Comparison of ENCODE assay signal across 8 cellular contexts in the genomic region with DNA sequence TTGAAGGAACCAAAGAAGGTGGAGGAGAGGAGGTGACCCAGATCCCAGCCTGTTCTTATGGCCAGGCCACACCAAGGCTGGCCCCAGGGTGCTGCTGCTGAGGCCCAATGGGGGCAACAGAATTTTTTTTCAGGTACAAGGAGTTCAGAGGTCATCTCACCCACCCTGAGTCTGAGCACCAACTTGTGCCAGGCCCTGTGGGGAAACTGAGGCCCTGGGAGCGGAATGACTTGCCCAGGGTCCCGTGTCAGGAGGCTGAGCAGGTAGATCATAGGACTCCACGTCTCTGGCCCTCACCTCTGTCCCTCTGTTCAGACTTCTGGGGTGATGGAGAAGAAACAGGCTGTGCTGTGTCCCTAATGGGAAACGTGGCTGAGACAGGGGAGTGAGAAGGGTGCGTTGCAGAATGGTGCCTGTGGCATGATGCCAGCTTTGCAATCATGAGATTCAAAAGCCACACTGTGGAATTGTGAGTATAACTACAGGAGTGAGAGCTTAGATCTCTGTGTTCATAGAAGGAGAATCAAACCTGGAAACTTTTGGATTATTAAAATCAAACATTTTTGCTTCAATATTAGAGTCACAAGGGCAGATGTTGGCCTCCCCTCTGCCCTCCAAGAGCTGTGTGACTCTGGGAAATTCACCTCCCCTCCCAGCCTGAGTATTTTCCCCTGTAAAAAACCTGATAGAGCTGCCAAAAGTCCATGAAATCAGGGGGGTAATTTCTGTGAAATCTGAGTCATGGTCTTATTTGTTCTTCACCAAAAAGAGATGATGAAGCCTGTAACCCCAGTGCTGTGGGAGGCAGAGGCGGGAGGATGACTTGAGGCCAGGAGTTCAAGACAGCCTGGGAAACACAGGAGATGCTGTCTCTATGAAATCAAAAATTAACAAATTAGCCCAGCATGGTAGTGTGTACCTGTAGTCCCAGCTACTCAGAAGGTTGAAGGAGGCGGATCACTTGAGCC. TPM values are rescaled to one million over a fixed set of nuclear protein-coding genes. Genes with fewer than 3 reads are reported as not detected.
DNase-seq lines count a peak whose midpoint lies in the region; ATAC-seq and TF ChIP-seq lines count a peak whose summit lies in the region.

No MANE protein-coding gene starts in this region.

- H3K9me3 ChIP-seq in AG04450 (ENCODE audit: control insufficient read depth, insufficient read depth, low read length) (peaks cover 2% of the 10 kb centered on the region), neural progenitor cell (ENCODE audit: low read depth) (peaks cover 8% of the 10 kb centered on the region)

- no peaks in the 10 kb centered on the region for H3K27me3 Mint-ChIP-seq in neural progenitor cell (ENCODE audit: insufficient read depth, low read depth)

- TF ChIP-seq CTCF in AG04450 (IDR thresholded peaks at IDR 0.05; ENCODE audit: low read depth, low read length): no peak
- no peak for TF ChIP-seq CTCF in choroid plexus epithelial cell (conservative IDR thresholded peaks at IDR 0.05; ENCODE audit: low read depth, low read length)
- no peak for TF ChIP-seq CTCF in neural progenitor cell (IDR thresholded peaks at IDR 0.05)
- TF ChIP-seq CTCF in brain microvascular endothelial cell (IDR thresholded peaks at IDR 0.05; ENCODE audit: low read depth, low read length, missing control alignments): no peak

- H3K27ac ChIP-seq in AG04450 (ENCODE audit: low read depth, low read length) (peak overlapping the region; percentile 11), neural progenitor cell (no peak overlapping the region), brain microvascular endothelial cell (no peak overlapping the region)

- no peaks in the 10 kb centered on the region for H3K36me3 Mint-ChIP-seq in neural progenitor cell

- H3F3A ChIP-seq in neural progenitor cell (ENCODE audit: low read depth): peaks cover 9% of the 10 kb centered on the region

- no peaks in the 10 kb centered on the region for H4K20me1 ChIP-seq in neural progenitor cell (ENCODE audit: low read depth)

- peaks cover 15% of the 10 kb centered on the region for H3K9me3 Mint-ChIP-seq in neural progenitor cell

- peak overlapping the region; percentile 94 for H3K27ac Mint-ChIP-seq in neural progenitor cell

- in situ Hi-C loops in brain microvascular endothelial cell (cut with HindIII; ENCODE audit: low pct_ligation_motif_present, low sequenced_read_pairs): loop anchor here (25.0 kb wide), 1 partner anchor 92 kb away; a partner anchor contains a TSS

- no peak for ATAC-seq in GM21515 (IDR thresholded peaks at IDR 0.05; ENCODE audit: unreplicated experiment)
- ATAC-seq in HG03460 (IDR thresholded peaks at IDR 0.05; ENCODE audit: unreplicated experiment): no peak

- DNase-seq in AG04450 (ENCODE audit: low read depth, low spot score) (no peak), NCI-H1092 treated with DMSO at 0.1 percent for 48 hours (lab: John Stamatoyannopoulos, UW) (peak; percentile 28), choroid plexus epithelial cell (ENCODE audit: low read depth) (peak; percentile 38), neural progenitor cell (ENCODE audit: low spot score) (no peak), AG08396 (ENCODE audit: low spot score) (no peak), brain microvascular endothelial cell (no peak)

- no peaks in the 10 kb centered on the region for H3K79me2 ChIP-seq in neural progenitor cell (ENCODE audit: low read depth)

- no peak overlapping the region for H2AFZ ChIP-seq in neural progenitor cell (replicated peaks)

- H3K4me1 ChIP-seq in neural progenitor cell: peaks cover 31% of the 10 kb centered on the region

- POLR2A ChIA-PET in AG04450 (lab: Yijun Ruan, JAX): interaction anchor here (1.2 kb wide), 1 partner anchor 15 kb away, joined by 5 read pairs; a partner anchor contains a TSS

- H3K4me3 ChIP-seq in AG04450 (ENCODE audit: low read depth, low read length): no peak overlapping the region
- H3K4me3 ChIP-seq in choroid plexus epithelial cell (ENCODE audit: low read depth, low read length): no peak overlapping the region
- H3K4me3 ChIP-seq in neural progenitor cell: no peak overlapping the region
- H3K4me3 ChIP-seq in brain microvascular endothelial cell (ENCODE audit: low read depth, low read length): no peak overlapping the region

- H3K4me1 Mint-ChIP-seq in neural progenitor cell: peaks cover 44% of the 10 kb centered on the region

- H3K27me3 ChIP-seq in AG04450 (ENCODE audit: control insufficient read depth, insufficient read depth, low read length) (no peaks in the 10 kb centered on the region), neural progenitor cell (no peaks in the 10 kb centered on the region), brain microvascular endothelial cell (replicated peaks) (no peaks in the 10 kb centered on the region)

- H3K4me2 ChIP-seq in neural progenitor cell: no peak overlapping the region

- no peak overlapping the region for H3K4me3 Mint-ChIP-seq in neural progenitor cell

- H3K36me3 ChIP-seq in neural progenitor cell (no peaks in the 10 kb centered on the region), brain microvascular endothelial cell (replicated peaks) (no peaks in the 10 kb centered on the region)

- H3K9ac ChIP-seq in neural progenitor cell: no peak overlapping the region

- CTCF ChIA-PET in AG04450 (lab: Charles Lee): interaction anchor here (1.7 kb wide), 1 partner anchor 15 kb away, joined by 9 read pairs; a partner anchor contains a TSS

RNA-seq across cellular contexts. Expression of a gene that starts 0.9 kb away (rescaled TPM):
- polyA plus RNA-seq in AG04450 (2011; rRNA removed): 3.8 and 4.8 TPM in 2 replicates
- polyA minus RNA-seq in AG04450 (2011; rRNA and poly(A)+ RNA removed): 2.8 and 3.4 TPM in 2 replicates
- not detected in 2 replicates for total RNA-seq in neural progenitor cell (ENCODE audit: low replicate concordance)

RNA-seq across cellular contexts. Expression of a gene that starts 14.5 kb away (rescaled TPM):
- polyA plus RNA-seq in AG04450 (2011; rRNA removed): 18.8 and 19.7 TPM in 2 replicates
- 44.0 and 53.1 TPM in 2 replicates for polyA minus RNA-seq in AG04450 (2011; rRNA and poly(A)+ RNA removed)
- total RNA-seq in neural progenitor cell (ENCODE audit: low replicate concordance): 10.9 and 12.8 TPM in 2 replicates

RNA-seq across cellular contexts. Expression of a gene that starts 52.2 kb away (rescaled TPM):
- polyA plus RNA-seq in AG04450 (2011; rRNA removed): 0.21 TPM in 2 replicates
- polyA minus RNA-seq in AG04450 (2011; rRNA and poly(A)+ RNA removed): 0.14 TPM in 1 of 2 replicates, not detected in the other
- 0.56 and 0.82 TPM in 2 replicates for total RNA-seq in neural progenitor cell (ENCODE audit: low replicate concordance)

Comparison
In these comparisons a context has a peak if more than half of its experiments do, and no peak if none do; other contexts are left out.
1. DNase-seq: peak in NCI-H1092 treated with DMSO at 0.1 percent for 48 hours (single experiment) and choroid plexus epithelial cell (single experiment); none in AG04450 (single experiment), neural progenitor cell (single experiment), AG08396 (single experiment) and brain microvascular endothelial cell (single experiment).